18 cellular contexts compared by ENCODE assay signal in the genomic region with DNA sequence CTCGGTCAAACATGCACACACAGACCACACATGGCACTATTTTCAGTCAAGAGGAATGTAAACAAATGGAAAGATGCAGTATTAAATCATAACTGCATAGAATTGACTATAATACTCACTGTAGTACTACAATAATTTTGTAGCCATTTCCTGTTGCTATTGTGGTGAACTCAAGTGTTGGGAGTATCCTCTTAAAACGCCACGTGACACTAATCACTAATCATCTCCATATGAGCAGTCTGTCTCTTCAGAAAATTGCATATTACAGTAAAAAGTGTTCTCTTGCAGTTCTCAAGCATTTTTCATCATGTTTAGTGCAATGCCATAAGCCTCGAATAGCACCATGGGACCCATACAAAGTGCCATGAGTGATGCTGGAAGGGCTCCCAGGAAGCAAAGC.
"Had no signal": no experiment of that assay in that cellular context is flagged by ENCODE, and none has a peak within 500 bp of the region (broad histone marks: within the 10 kb centered on the region; RNA-seq: fewer than 3 reads in every experiment).

No MANE protein-coding gene starts in this region.

- H3K27ac ChIP-seq: colonic mucosa, foreskin keratinocyte, lower lobe of right lung, parathyroid adenoma, stomach, testis had no signal

- H2AFZ ChIP-seq: parathyroid adenoma had no signal

- H3K9me3 ChIP-seq: colonic mucosa, lower lobe of right lung, testis had no signal

- H3K36me3 ChIP-seq: colonic mucosa, lower lobe of right lung, stomach had no signal

- H3K4me2 ChIP-seq: smooth muscle cell had no signal

- H3K79me2 ChIP-seq: parathyroid adenoma had no signal

- DNase-seq: activated CD4-positive, alpha-beta T cell treated with anti-CD3 and anti-CD28 coated beads, Interleukin-2, amount 10 ng/mL, durations not matched to agents 24 days and 14 days; activated CD4-positive, CD25-positive, alpha-beta regulatory T cell; activated CD8-positive, alpha-beta T cell treated with anti-CD3 and anti-CD28 coated beads, Interleukin-2, amount 10 ng/mL, durations not matched to agents 7 days and 5 days; activated naive CD4-positive, alpha-beta T cell treated with Interleukin-2 at 50 U/mL for 16 hours; activated naive CD8-positive, alpha-beta T cell treated with anti-CD3 and anti-CD28 coated beads, Interleukin-2, amount 10 ng/mL, durations not matched to agents 7 days and 5 days; activated T-cell treated with anti-CD3 and anti-CD28 coated beads, Interleukin-2, amount 50 U/mL, for 24 hours; caudate nucleus; colonic mucosa; erythroblast; foreskin keratinocyte; head of caudate nucleus; lower lobe of right lung; stimulated activated CD4-positive, alpha-beta T cell treated with anti-CD3 and anti-CD28 coated beads, Interleukin-4, amount 100 ng/mL, for 1 hour; stomach; T-helper 9 cell; testis had no signal

- H3K4me1 ChIP-seq: colonic mucosa, foreskin keratinocyte, lower lobe of right lung, parathyroid adenoma, stomach, testis had no signal

- H3K4me3 ChIP-seq: colonic mucosa, lower lobe of right lung, smooth muscle cell, stomach, testis had no signal
